In the genomic region with DNA sequence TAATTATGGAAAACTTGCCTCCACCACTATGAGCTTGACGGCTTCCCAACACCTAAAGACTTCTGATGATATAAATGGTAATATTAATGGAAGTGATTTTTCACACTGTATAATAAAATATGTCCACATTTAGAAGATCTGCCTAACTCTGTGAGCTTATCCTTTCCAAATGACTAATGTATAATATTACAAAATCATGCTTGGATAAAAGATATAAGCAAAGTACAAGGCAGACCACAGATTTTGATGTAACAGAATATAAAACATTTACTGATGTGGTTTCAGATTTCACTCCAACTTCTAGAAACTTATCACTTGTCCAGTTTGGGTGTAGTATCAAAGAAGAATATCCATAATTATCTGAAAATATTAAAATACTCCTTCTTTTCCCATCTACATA, we compare ENCODE assay signal across 25 cellular contexts. TPM values are rescaled to one million over a fixed set of nuclear protein-coding genes. Genes with fewer than 3 reads are reported as not detected.
DNase-seq lines count a peak whose midpoint lies in the region; ATAC-seq and TF ChIP-seq lines count a peak whose summit lies in the region.
"Had no signal": no experiment of that assay in that cellular context is flagged by ENCODE, and none has a peak within 500 bp of the region (broad histone marks: within the 10 kb centered on the region; RNA-seq: fewer than 3 reads in every experiment).

No MANE protein-coding gene starts in this region.

- peaks cover 48% of the 10 kb centered on the region for H3K4me1 ChIP-seq in Panc1 (ENCODE audit: control insufficient read depth, insufficient read depth, low read length)

- H3K36me3 ChIP-seq in Panc1 (ENCODE audit: control insufficient read depth, insufficient read depth, low read length): no peaks in the 10 kb centered on the region
- H3K36me3 ChIP-seq: BLaER1 treated with 17β-estradiol and CSF1 and Interleukin-3, amounts not matched to agents 10 nM and 100 nM; sigmoid colon had no signal

- no peaks in the 10 kb centered on the region for H3K9me3 ChIP-seq in AG04450 (ENCODE audit: control insufficient read depth, insufficient read depth, low read length)
- no peaks in the 10 kb centered on the region for H3K9me3 ChIP-seq in Panc1 (ENCODE audit: control insufficient read depth, insufficient read depth, low read depth, low read length)
- H3K9me3 ChIP-seq: BLaER1 treated with 17β-estradiol and CSF1 and Interleukin-3, amounts not matched to agents 10 nM and 100 nM; sigmoid colon had no signal

- intact Hi-C loops in Panc1 (cut with micrococcal nuclease; ENCODE audit: unreplicated experiment): no loop called here

- ATAC-seq in Panc1 (no peak), omental fat pad (ENCODE audit: low FRiP score) (peak; percentile 60), HG02870 (IDR thresholded peaks at IDR 0.05; ENCODE audit: unreplicated experiment) (no peak), GM18519 (IDR thresholded peaks at IDR 0.05; ENCODE audit: low FRiP score, unreplicated experiment) (no peak)
- ATAC-seq: activated T-helper 17 cell treated with anti-CD3 and anti-CD28 coated beads, Interleukin-2, amount 50 U/mL, for 72 hours; GM12878; Right ventricle myocardium inferior had no signal

- POLR2A ChIA-PET in AG04450 (lab: Yijun Ruan, JAX): interaction anchor here (0.9 to 2.0 kb wide), 4 partner anchors 11 to 776 kb away, joined by 3 to 10 read pairs (median 4); a partner anchor contains a TSS
- POLR2A ChIA-PET in Panc1 (lab: Charles Lee): interaction anchor here (0.7 kb wide), 1 partner anchor 64 kb away, joined by 5 read pairs; no protein-coding TSS in a partner anchor

- H3K4me3 ChIP-seq in AG04450 (ENCODE audit: low read depth, low read length) (no peak overlapping the region), Panc1 (ENCODE audit: low read depth in 2 of 2, low read length in 2 of 2) (peak overlapping the region in 1 of 2 experiments; percentile 7; a peak in 1 of 4 replicates), epithelial cell of esophagus (ENCODE audit: low read length) (no peak overlapping the region)
- H3K4me3 ChIP-seq: BLaER1 treated with 17β-estradiol and CSF1 and Interleukin-3, amounts not matched to agents 10 nM and 100 nM; GM12878; sigmoid colon had no signal

- TF ChIP-seq CTCF in AG04450 (IDR thresholded peaks at IDR 0.05; ENCODE audit: low read depth, low read length): no peak
- TF ChIP-seq CTCF in Panc1 (IDR thresholded peaks at IDR 0.05): no peak
- TF ChIP-seq CTCF in epithelial cell of esophagus (IDR thresholded peaks at IDR 0.05; ENCODE audit: insufficient read depth, low read depth, low read length, missing control alignments): no peak
- no peak for TF ChIP-seq CTCF in omental fat pad (IDR thresholded peaks at IDR 0.05)

- no TSS peak for BruUV-seq in Panc1 (replicated peaks; lab: Mats Ljungman, UMichigan)

- in situ Hi-C loops in Panc1 (cut with HindIII; ENCODE audit: low pct_unique_long_range_greater_than_20kb, low sequenced_read_pairs): no loop called here

- no peak for DNase-seq in AG04450 (ENCODE audit: low read depth, low spot score)
- no peak for DNase-seq in Panc1 (ENCODE audit: low read depth, low spot score)
- DNase-seq in epithelial cell of esophagus (ENCODE audit: low read depth): peak; percentile 40
- DNase-seq in omental fat pad (ENCODE audit: low spot score): no peak
- no peak for DNase-seq in superior temporal gyrus (ENCODE audit: extremely low spot score)
- DNase-seq in DMS153 treated with DMSO at 0.1 percent for 48 hours (lab: John Stamatoyannopoulos, UW; ENCODE audit: unreplicated experiment): no peak
- DNase-seq: activated CD4-positive, alpha-beta T cell treated with anti-CD3 and anti-CD28 coated beads, Interleukin-2, amount 50 U/mL, for 48 hours; activated CD8-positive, alpha-beta memory T cell treated with anti-CD3 and anti-CD28 coated beads, Interleukin-2, amount 50 U/mL, for 4 hours; anterior cingulate cortex; foreskin melanocyte; H7; hippocampal formation; immature natural killer cell; Karpas-422; NCI-H187; NCI-H2227 treated with DMSO at 0.1 percent for 48 hours; NCI-H748 treated with DMSO at 0.1 percent for 48 hours; nephron progenitor cell; sigmoid colon had no signal

- CTCF ChIA-PET in AG04450 (lab: Charles Lee) (interaction anchor here (0.8 kb wide), 1 partner anchor 203 kb away, joined by 3 read pairs; no protein-coding TSS in a partner anchor), Panc1 (lab: Charles Lee) (interaction anchor here (0.7 kb wide), 1 partner anchor 206 kb away, joined by 5 read pairs; no protein-coding TSS in a partner anchor)

- H3K27ac ChIP-seq in AG04450 (ENCODE audit: low read depth, low read length) (peak overlapping the region; percentile 43), Panc1 (ENCODE audit: low read length) (peak overlapping the region; percentile 90)
- H3K27ac ChIP-seq: BLaER1 treated with 17β-estradiol and CSF1 and Interleukin-3, amounts not matched to agents 10 nM and 100 nM had no signal

- H3K27me3 ChIP-seq in AG04450 (ENCODE audit: control insufficient read depth, insufficient read depth, low read length) (peaks cover 2% of the 10 kb centered on the region), Panc1 (ENCODE audit: control insufficient read depth, insufficient read depth, low read length) (no peaks in the 10 kb centered on the region)
- H3K27me3 ChIP-seq: BLaER1 treated with 17β-estradiol and CSF1 and Interleukin-3, amounts not matched to agents 10 nM and 100 nM; sigmoid colon had no signal

RNA-seq across cellular contexts. Expression of a gene that starts 36.9 kb away (rescaled TPM):
- 4.8 and 6.0 TPM in 2 replicates for polyA plus RNA-seq in AG04450 (2011; rRNA removed)
- polyA minus RNA-seq in AG04450 (2011; rRNA and poly(A)+ RNA removed): 6.2 and 6.5 TPM in 2 replicates
- total RNA-seq in Panc1 (2021; ENCODE audit: unreplicated experiment): 8.6 TPM
- polyA plus RNA-seq in Panc1 (2012; ENCODE audit: insufficient read length): 13.4 TPM
- total RNA-seq in omental fat pad: 10 to 100 TPM; 21.0 to 47.4 (median 35.7) TPM
